Comparison of ENCODE assay signal across 29 cellular contexts in genomic region chr4:95833652-95834276, GRCh38. TPM values are rescaled to one million over a fixed set of nuclear protein-coding genes. Genes with fewer than 3 reads are reported as not detected.
"Had no signal": no experiment of that assay in that cellular context is flagged by ENCODE, and none has a peak within 500 bp of the region (broad histone marks: within the 10 kb centered on the region; RNA-seq: fewer than 3 reads in every experiment).

No MANE protein-coding gene starts in this region.

- H3K79me2 ChIP-seq: parathyroid adenoma had no signal

- H3K4me1 ChIP-seq: adrenal gland, heart right ventricle, lower lobe of right lung, parathyroid adenoma, tibial artery had no signal

- DNase-seq: activated CD4-positive, alpha-beta T cell treated with anti-CD3 and anti-CD28 coated beads for 1 hour; activated CD4-positive, alpha-beta T cell treated with anti-CD3 and anti-CD28 coated beads, Interleukin-2, amount 50 U/mL, for 4 hours; activated CD8-positive, alpha-beta memory T cell treated with anti-CD3 and anti-CD28 coated beads for 24 hours; activated CD8-positive, alpha-beta memory T cell treated with anti-CD3 and anti-CD28 coated beads, Interleukin-2, amount 50 U/mL, for 4 hours; activated T-cell treated with anti-CD3 and anti-CD28 coated beads, Interleukin-2, amount 50 U/mL, for 24 hours; adrenal gland; central memory CD4-positive, alpha-beta T cell; dermis blood vessel endothelial cell; effector CD8-positive, alpha-beta T cell; erythroblast; foreskin fibroblast; heart right ventricle; lower lobe of right lung; natural killer cell; nucleus accumbens; right cardiac atrium; stimulated activated CD4-positive, alpha-beta T cell treated with anti-CD3 and anti-CD28 coated beads, Interleukin-1b, Interleukin-23, amount 100 ng/mL, for 48 hours; stimulated activated naive CD8-positive, alpha-beta T cell treated with anti-CD3 and anti-CD28 coated beads, Interleukin-15, amount 100 ng/mL, for 72 hours; tibial artery had no signal

- H2AFZ ChIP-seq: parathyroid adenoma had no signal

- H3K4me3 ChIP-seq: adrenal gland, heart right ventricle, lower lobe of right lung, tibial artery had no signal

- H3K27ac ChIP-seq: adrenal gland, heart right ventricle, lower lobe of right lung, parathyroid adenoma, tibial artery had no signal

- H3K27me3 ChIP-seq: heart right ventricle, tibial artery had no signal

- ATAC-seq: activated naive CD4-positive, alpha-beta T cell treated with anti-CD3 and anti-CD28 coated beads, Interleukin-2, amount 50 U/mL, for 72 hours; activated T-helper 17 cell treated with anti-CD3 and anti-CD28 coated beads, Interleukin-2, amount 50 U/mL, for 72 hours; heart right ventricle; left lobe of liver; lower lobe of right lung; natural killer cell; right cardiac atrium; stimulated activated naive CD8-positive, alpha-beta T cell treated with anti-CD3 and anti-CD28 coated beads, Interleukin-15, amount 100 ng/mL, for 72 hours had no signal

- H3K9me3 ChIP-seq: adrenal gland, heart right ventricle, lower lobe of right lung, tibial artery had no signal

- H3K36me3 ChIP-seq: adrenal gland, heart right ventricle, lower lobe of right lung, tibial artery had no signal

- H3K9ac ChIP-seq: parathyroid adenoma had no signal

RNA-seq across cellular contexts. Expression of gene PDHA2, which starts 6.1 kb away (rescaled TPM):
- total RNA-seq: activated naive CD4-positive, alpha-beta T cell treated with anti-CD3 and anti-CD28 coated beads, Interleukin-2, amount 50 U/mL, for 72 hours; activated T-helper 17 cell treated with anti-CD3 and anti-CD28 coated beads, Interleukin-2, amount 50 U/mL, for 72 hours; adrenal gland; astrocyte; dermis blood vessel endothelial cell; fibroblast of lung; heart right ventricle; left lobe of liver; lower lobe of right lung; natural killer cell; pulmonary artery endothelial cell; right cardiac atrium; skeletal muscle tissue; urinary bladder had no signal
- polyA plus RNA-seq: adrenal gland, fibroblast of lung, heart right ventricle, keratinocyte, right cardiac atrium, urinary bladder had no signal
